ENCODE assay signal across 1 cellular context in genomic region chr15:99105516-99106341, GRCh38.
TF ChIP-seq lines count a peak whose summit lies in the region.

No MANE protein-coding gene starts in this region.

TF ChIP-seq in GM12878, 131 proteins besides CTCF, POLR2A, EP300 and RAD21 (continued from another document):
- no peak for TF ChIP-seq ZBTB11 (CRISPR knock-in tag; IDR thresholded peaks at IDR 0.05)
- TF ChIP-seq MTA2 (IDR thresholded peaks at IDR 0.05; ENCODE audit: low read depth) = no peak
- no peak for TF ChIP-seq SUZ12 (IDR thresholded peaks at IDR 0.05; ENCODE audit: unreplicated experiment)
- TF ChIP-seq BRCA1 (IDR thresholded peaks at IDR 0.05; ENCODE audit: low read depth, low read length) = no peak
- TF ChIP-seq IKZF1 (conservative IDR thresholded peaks at IDR 0.05) = 0 out of 2 replicates have a peak, but pooled peaks have one; percentile 17
- peak; percentile 99 for TF ChIP-seq HDAC6 (IDR thresholded peaks at IDR 0.05; ENCODE audit: unreplicated experiment)
TF ChIP-seq in GM12878: peak in this region for 3.
